ENCODE assay signal across 20 cellular contexts in genomic region chr17:57699751-57700186, GRCh38. TPM values are rescaled to one million over a fixed set of nuclear protein-coding genes. Genes with fewer than 3 reads are reported as not detected.
A peak's percentile ranks its signal among the peaks of the same experiment; 100 is the strongest.
DNase-seq lines count a peak whose midpoint lies in the region; ATAC-seq, FAIRE-seq and TF ChIP-seq lines count a peak whose summit lies in the region.
"Had no signal": no experiment of that assay in that cellular context is flagged by ENCODE, and none has a peak within 500 bp of the region (broad histone marks: within the 10 kb centered on the region; RNA-seq: fewer than 3 reads in every experiment).

No MANE protein-coding gene starts in this region.

- H3K4me1 Mint-ChIP-seq in nephron progenitor cell (peaks cover 28% of the 10 kb centered on the region), chondrocyte (ENCODE audit: low read depth) (no peaks in the 10 kb centered on the region)

- POLR2A ChIA-PET in GM10248 (lab: Yijun Ruan, JAX), result no interaction called here

- H3K9me3 Mint-ChIP-seq in nephron progenitor cell (peaks cover 16% of the 10 kb centered on the region), chondrocyte (ENCODE audit: low read depth) (peaks cover 6% of the 10 kb centered on the region)

- no peak for FAIRE-seq in D721Med (lab: Jason Lieb, UNC)

- TF ChIP-seq CTCF in nephron progenitor cell (IDR thresholded peaks at IDR 0.05), result no peak
- TF ChIP-seq CTCF in GM10248 (IDR thresholded peaks at IDR 0.05; ENCODE audit: control extremely low read depth, extremely low read depth, low read depth, missing control alignments), result no peak
- TF ChIP-seq CTCF in chondrocyte (IDR thresholded peaks at IDR 0.05), result no peak
- no peak for TF ChIP-seq CTCF in D721Med (IDR thresholded peaks at IDR 0.05; ENCODE audit: insufficient read depth, missing control alignments)

- no peak overlapping the region for H3K4me3 Mint-ChIP-seq in nephron progenitor cell
- H3K4me3 Mint-ChIP-seq in chondrocyte (ENCODE audit: unreplicated experiment), result no peak overlapping the region

- H3K27ac Mint-ChIP-seq in nephron progenitor cell (peak overlapping the region; percentile 34), chondrocyte (ENCODE audit: unreplicated experiment) (no peak overlapping the region)

- peaks cover 3% of the 10 kb centered on the region for H3K27me3 Mint-ChIP-seq in nephron progenitor cell (ENCODE audit: low read depth, poor library complexity)
- H3K27me3 Mint-ChIP-seq in chondrocyte (ENCODE audit: low read depth), result no peaks in the 10 kb centered on the region

- CTCF ChIA-PET in GM10248 (lab: Yijun Ruan, JAX), result no interaction called here

- ATAC-seq in HG03571 (IDR thresholded peaks at IDR 0.05; ENCODE audit: unreplicated experiment), result no peak
- ATAC-seq: HCT116 had no signal

- H3K36me3 Mint-ChIP-seq in nephron progenitor cell (ENCODE audit: low read depth), result peaks cover 15% of the 10 kb centered on the region
- peaks cover 1% of the 10 kb centered on the region for H3K36me3 Mint-ChIP-seq in chondrocyte (ENCODE audit: low read depth)

- peak; percentile 30 for DNase-seq in D341Med (ENCODE audit: low spot score)
- peak; percentile 90 for DNase-seq in NCI-H69 (lab: John Stamatoyannopoulos, UW)
- DNase-seq in epidermal melanocyte (ENCODE audit: insufficient read length, low spot score), result peak; percentile 24
- DNase-seq in nephron progenitor cell, result peak; percentile 37
- no peak for DNase-seq in GM10248 (ENCODE audit: extremely low spot score)
- no peak for DNase-seq in chondrocyte (ENCODE audit: low spot score)
- DNase-seq in D721Med (ENCODE audit: insufficient read length, low spot score), result no peak
- DNase-seq: DMS153; EL; GM23248; NCI-H1092 treated with DMSO at 0.1 percent for 48 hours; NCI-H187; NCI-H510A treated with DMSO at 0.1 percent for 48 hours; NK-92 treated with Interleukin-12 subunit alpha and Interleukin-12 subunit beta, amount 100 ng/mL, for 24 hours; OCI-M1; RPMI8226; SJCRH30 had no signal

RNA-seq across cellular contexts. Expression of gene CCDC182, which starts 45.3 kb away (rescaled TPM):
- not detected in 3 replicates for total RNA-seq in chondrocyte
- total RNA-seq: GM23248, MCF 10A, SJCRH30 had no signal

Comparison
In these comparisons a context has a peak if more than half of its experiments do, and no peak if none do; other contexts are left out.
1. DNase-seq: peak in D341Med (single experiment), NCI-H69 (single experiment), epidermal melanocyte (single experiment) and nephron progenitor cell (single experiment); none in GM10248 (single experiment), chondrocyte (single experiment) and D721Med (single experiment).